13 cellular contexts compared by ENCODE assay signal in genomic region chr9:136511670-136512592, GRCh38. TPM values are rescaled to one million over a fixed set of nuclear protein-coding genes. Genes with fewer than 3 reads are reported as not detected.
DNase-seq lines count a peak whose midpoint lies in the region; ATAC-seq and TF ChIP-seq lines count a peak whose summit lies in the region.
"Had no signal": no experiment of that assay in that cellular context is flagged by ENCODE, and none has a peak within 500 bp of the region (broad histone marks: within the 10 kb centered on the region; RNA-seq: fewer than 3 reads in every experiment).

No MANE protein-coding gene starts in this region.

- no peaks in the 10 kb centered on the region for H3K9me3 ChIP-seq in ascending aorta

- H3K9me3 Mint-ChIP-seq in activated CD8-positive, alpha-beta memory T cell treated with anti-CD3 and anti-CD28 coated beads, Interleukin-2, amount 10 ng/mL, durations not matched to agents 7 days and 5 days (ENCODE audit: low read depth) = no peaks in the 10 kb centered on the region
- H3K9me3 Mint-ChIP-seq: activated naive CD8-positive, alpha-beta T cell treated with anti-CD3 and anti-CD28 coated beads for 36 hours; CD14-positive monocyte had no signal

- H3K4me1 Mint-ChIP-seq in activated CD8-positive, alpha-beta memory T cell treated with anti-CD3 and anti-CD28 coated beads, Interleukin-2, amount 10 ng/mL, durations not matched to agents 7 days and 5 days = peaks cover 3% of the 10 kb centered on the region
- H3K4me1 Mint-ChIP-seq: activated naive CD8-positive, alpha-beta T cell treated with anti-CD3 and anti-CD28 coated beads for 36 hours; CD14-positive monocyte had no signal

- H3K27me3 ChIP-seq in ascending aorta = no peaks in the 10 kb centered on the region

- H3K27ac Mint-ChIP-seq in activated CD8-positive, alpha-beta memory T cell treated with anti-CD3 and anti-CD28 coated beads, Interleukin-2, amount 10 ng/mL, durations not matched to agents 7 days and 5 days = no peak overlapping the region
- H3K27ac Mint-ChIP-seq: activated naive CD8-positive, alpha-beta T cell treated with anti-CD3 and anti-CD28 coated beads for 36 hours had no signal

- H3K27me3 Mint-ChIP-seq in activated CD8-positive, alpha-beta memory T cell treated with anti-CD3 and anti-CD28 coated beads, Interleukin-2, amount 10 ng/mL, durations not matched to agents 7 days and 5 days = no peaks in the 10 kb centered on the region
- H3K27me3 Mint-ChIP-seq: activated naive CD8-positive, alpha-beta T cell treated with anti-CD3 and anti-CD28 coated beads for 36 hours had no signal

- CTCF ChIA-PET in activated CD8-positive, alpha-beta memory T cell treated with anti-CD3 and anti-CD28 coated beads, Interleukin-2, amount 10 ng/mL, durations not matched to agents 7 days and 5 days (lab: Charles Lee) = no interaction called here

- intact Hi-C loops in ascending aorta (cut with DNase I) = no loop called here

- no peaks in the 10 kb centered on the region for H3K4me1 ChIP-seq in ascending aorta

- H3K27ac ChIP-seq in ascending aorta (peak overlapping the region; percentile 14 to 49), temporal lobe (ENCODE audit: low read depth, low read length) (peak overlapping the region; percentile 93)
- H3K27ac ChIP-seq: epithelial cell of prostate had no signal

- DNase-seq in ascending aorta (ENCODE audit: low spot score in 2 of 2) (no peak), glomerular endothelial cell (ENCODE audit: extremely low read depth, low read depth, low spot score) (peak; percentile 89), mucosa of gallbladder (ENCODE audit: low spot score) (peak; percentile 68), EL (no peak)
- no peak for DNase-seq in activated CD8-positive, alpha-beta memory T cell treated with anti-CD3 and anti-CD28 coated beads, Interleukin-2, amount 10 ng/mL, durations not matched to agents 7 days and 5 days
- no peak for DNase-seq in stimulated activated CD8-positive, alpha-beta memory T cell treated with anti-CD3 and anti-CD28 coated beads, Interleukin-4, amount 100 ng/mL, for 48 hours
- DNase-seq in stimulated activated CD4-positive, alpha-beta T cell treated with anti-CD3 and anti-CD28 coated beads, Interleukin-12 subunit alpha, Interleukin-12 subunit beta, amount 100 ng/mL, for 4 hours = no peak
- DNase-seq: activated naive CD8-positive, alpha-beta T cell treated with anti-CD3 and anti-CD28 coated beads for 36 hours; NCI-H524 treated with DMSO at 0.1 percent for 48 hours; small intestine had no signal

- no peak for TF ChIP-seq CTCF in ascending aorta (IDR thresholded peaks at IDR 0.05)

- peaks cover 10% of the 10 kb centered on the region for H3K36me3 Mint-ChIP-seq in activated CD8-positive, alpha-beta memory T cell treated with anti-CD3 and anti-CD28 coated beads, Interleukin-2, amount 10 ng/mL, durations not matched to agents 7 days and 5 days

- ATAC-seq in activated CD8-positive, alpha-beta memory T cell treated with anti-CD3 and anti-CD28 coated beads, Interleukin-2, amount 10 ng/mL, durations not matched to agents 7 days and 5 days = no peak

- no peak overlapping the region for H3K4me3 ChIP-seq in ascending aorta

- H3K4me3 Mint-ChIP-seq in activated CD8-positive, alpha-beta memory T cell treated with anti-CD3 and anti-CD28 coated beads, Interleukin-2, amount 10 ng/mL, durations not matched to agents 7 days and 5 days = no peak overlapping the region
- H3K4me3 Mint-ChIP-seq: activated naive CD8-positive, alpha-beta T cell treated with anti-CD3 and anti-CD28 coated beads for 36 hours; CD14-positive monocyte had no signal

- peaks cover 97 to 100% of the 10 kb centered on the region in 2 donors for H3K36me3 ChIP-seq in ascending aorta

RNA-seq across cellular contexts. Expression of gene SEC16A, which starts 29.1 kb away (rescaled TPM):
- 66.1 TPM for total RNA-seq in ascending aorta
- total RNA-seq in glomerular endothelial cell = 71.7 and 117 TPM in 2 replicates
- total RNA-seq in mucosa of gallbladder = 78.4 TPM
- total RNA-seq in temporal lobe = 20.7 TPM
- total RNA-seq in activated CD8-positive, alpha-beta memory T cell treated with anti-CD3 and anti-CD28 coated beads, Interleukin-2, amount 10 ng/mL, durations not matched to agents 7 days and 5 days = 10 to 100 TPM; 88.0 to 96.7 TPM

RNA-seq across cellular contexts. Expression of gene NOTCH1, which starts 33.9 kb away (rescaled TPM):
- total RNA-seq in ascending aorta (120 TPM), glomerular endothelial cell (114 and 284 TPM in 2 replicates), mucosa of gallbladder (51.6 TPM), temporal lobe (29.0 TPM)
- 10 to 100 TPM; 67.3 to 73.5 TPM for total RNA-seq in activated CD8-positive, alpha-beta memory T cell treated with anti-CD3 and anti-CD28 coated beads, Interleukin-2, amount 10 ng/mL, durations not matched to agents 7 days and 5 days

Comparison
In these comparisons a context has a peak if more than half of its experiments do, and no peak if none do; other contexts are left out.
1. DNase-seq: peak in glomerular endothelial cell (single experiment) and mucosa of gallbladder (single experiment); none in ascending aorta (0 of 2), activated CD8-positive, alpha-beta memory T cell treated with anti-CD3 and anti-CD28 coated beads, Interleukin-2, amount 10 ng/mL, durations not matched to agents 7 days and 5 days (single experiment), stimulated activated CD8-positive, alpha-beta memory T cell treated with anti-CD3 and anti-CD28 coated beads, Interleukin-4, amount 100 ng/mL, for 48 hours (single experiment), EL (single experiment) and stimulated activated CD4-positive, alpha-beta T cell treated with anti-CD3 and anti-CD28 coated beads, Interleukin-12 subunit alpha, Interleukin-12 subunit beta, amount 100 ng/mL, for 4 hours (single experiment).